In the genomic region with DNA sequence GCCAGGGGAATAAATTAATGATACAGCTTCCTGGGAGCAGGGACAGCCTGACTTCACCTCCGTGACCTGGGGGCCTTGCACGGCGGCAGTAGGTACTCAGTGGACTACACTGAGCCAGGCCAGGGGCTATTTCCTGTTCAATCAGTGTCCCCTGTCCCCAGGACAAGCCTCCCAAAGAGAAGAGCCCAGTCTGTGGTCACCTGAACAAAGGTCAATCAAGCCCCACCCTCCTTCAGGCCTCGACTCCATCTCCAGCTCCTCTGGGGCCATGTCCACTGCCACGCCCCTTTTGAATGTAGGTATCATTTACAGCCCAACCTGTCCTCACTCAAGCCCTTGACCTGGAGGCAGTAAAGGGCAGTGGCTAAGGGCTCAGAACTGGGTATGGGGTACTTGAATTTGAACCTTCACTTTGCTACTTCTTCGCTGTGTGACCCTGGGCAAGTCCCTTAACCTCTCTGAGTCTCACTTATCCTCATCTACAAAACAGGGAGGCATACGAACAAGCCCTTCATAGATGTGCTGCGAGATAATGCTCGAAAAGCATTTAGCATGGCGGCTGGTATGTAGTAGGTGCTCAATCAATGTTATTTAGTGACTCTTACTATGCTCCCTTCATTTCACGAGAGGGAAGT, we compare ENCODE assay signal across 14 cellular contexts. TPM values are rescaled to one million over a fixed set of nuclear protein-coding genes. Genes with fewer than 3 reads are reported as not detected.
DNase-seq lines count a peak whose midpoint lies in the region; ATAC-seq and TF ChIP-seq lines count a peak whose summit lies in the region.
"Had no signal": no experiment of that assay in that cellular context is flagged by ENCODE, and none has a peak within 500 bp of the region (broad histone marks: within the 10 kb centered on the region; RNA-seq: fewer than 3 reads in every experiment).

No MANE protein-coding gene starts in this region.

- 92 to 94% methylated on average over 10 to 11 of the region's 11 CpGs for WGBS in body of pancreas, 2 donors

- H3K4me3 ChIP-seq in mucosa of descending colon = no peak overlapping the region
- peak overlapping the region; percentile 13 to 54 for H3K4me3 ChIP-seq in stomach smooth muscle (ENCODE audit: low read length in 2 of 2)
- no peak overlapping the region for H3K4me3 ChIP-seq in HAP-1
- H3K4me3 ChIP-seq in lower lobe of right lung = no peak overlapping the region
- no peak overlapping the region for H3K4me3 ChIP-seq in body of pancreas

- H3K36me3 ChIP-seq in mucosa of descending colon (ENCODE audit: low read depth) (no peaks in the 10 kb centered on the region), stomach smooth muscle (ENCODE audit: control insufficient read depth in 2 of 2, insufficient read depth in 2 of 2, low read length in 2 of 2) (peaks cover 47% of the 10 kb centered on the region in 2 donors), HAP-1 (replicated peaks) (no peaks in the 10 kb centered on the region), lower lobe of right lung (no peaks in the 10 kb centered on the region), body of pancreas (replicated peaks in 1 of 2; ENCODE audit: insufficient read depth in 1 of 2, low read depth in 2 of 2) (no peaks in the 10 kb centered on the region)

- H3K4me1 ChIP-seq in mucosa of descending colon (ENCODE audit: low read depth) (no peaks in the 10 kb centered on the region), stomach smooth muscle (ENCODE audit: control insufficient read depth, insufficient read depth, low read length) (peaks cover 97% of the 10 kb centered on the region), HAP-1 (no peaks in the 10 kb centered on the region), lower lobe of right lung (peaks cover 5% of the 10 kb centered on the region), body of pancreas (peaks cover 11% of the 10 kb centered on the region)

- no peak for TF ChIP-seq POLR2A in body of pancreas (IDR thresholded peaks at IDR 0.05)

- TF ChIP-seq CTCF in mucosa of descending colon (IDR thresholded peaks at IDR 0.05) = no peak
- TF ChIP-seq CTCF in lower lobe of right lung (IDR thresholded peaks at IDR 0.05) = no peak
- TF ChIP-seq CTCF in body of pancreas (IDR thresholded peaks at IDR 0.05) = no peak

- in situ Hi-C loops in HAP-1 (cut with MboI; ENCODE audit: low sequenced_read_pairs) = no loop called here

- intact Hi-C loops in cardiac septum (cut with DNase I) = no loop called here
- intact Hi-C loops in left cardiac atrium (cut with DNase I) = loop anchor here in 1 of 2 donors (10.0 kb wide), 1 partner anchor 53 kb away; no protein-coding TSS in a partner anchor
- intact Hi-C loops in mucosa of descending colon (cut with DNase I, micrococcal nuclease) = no loop called here
- intact Hi-C loops in lower lobe of right lung (cut with DNase I) = no loop called here
- intact Hi-C loops in body of pancreas (cut with DNase I) = no loop called here

- DNase-seq in cardiac septum (ENCODE audit: low spot score) (peak; percentile 67), left cardiac atrium (no peak), mucosa of descending colon (no peak), HAP-1 (ENCODE audit: low spot score in 2 of 2) (no peak), lower lobe of right lung (no peak), RPMI8226 (no peak), body of pancreas (no peak)
- DNase-seq: 8988T, DMS79 treated with DMSO at 0.1 percent for 48 hours, H9, KG1, NCI-H1694 treated with DMSO at 0.1 percent for 48 hours had no signal

- no peaks in the 10 kb centered on the region for H3K27me3 ChIP-seq in stomach smooth muscle (ENCODE audit: control insufficient read depth in 1 of 2, insufficient read depth in 2 of 2, low read length in 2 of 2)
- H3K27me3 ChIP-seq in HAP-1 (ENCODE audit: low read depth) = no peaks in the 10 kb centered on the region
- H3K27me3 ChIP-seq in lower lobe of right lung (ENCODE audit: low read depth) = no peaks in the 10 kb centered on the region
- no peaks in the 10 kb centered on the region for H3K27me3 ChIP-seq in body of pancreas

- H3K9ac ChIP-seq in stomach smooth muscle (ENCODE audit: low read length in 2 of 2) = peak overlapping the region; percentile 39 to 66

- no peak for ATAC-seq in left cardiac atrium
- peak; percentile 10 for ATAC-seq in mucosa of descending colon
- ATAC-seq in lower lobe of right lung = no peak
- ATAC-seq in body of pancreas = no peak
- ATAC-seq: Panc1 had no signal

- peak overlapping the region; percentile 92 for H3K27ac ChIP-seq in stomach smooth muscle (ENCODE audit: low read length)
- no peak overlapping the region for H3K27ac ChIP-seq in lower lobe of right lung
- H3K27ac ChIP-seq in body of pancreas = no peak overlapping the region

- H3K9me3 ChIP-seq in mucosa of descending colon = no peaks in the 10 kb centered on the region
- no peaks in the 10 kb centered on the region for H3K9me3 ChIP-seq in stomach smooth muscle (ENCODE audit: control insufficient read depth in 2 of 2, low read length in 2 of 2)
- H3K9me3 ChIP-seq in HAP-1 = no peaks in the 10 kb centered on the region
- no peaks in the 10 kb centered on the region for H3K9me3 ChIP-seq in lower lobe of right lung
- H3K9me3 ChIP-seq in body of pancreas = no peaks in the 10 kb centered on the region

RNA-seq across cellular contexts. Expression of gene MYH11, which starts 29.0 kb away (rescaled TPM):
- total RNA-seq in cardiac septum (62.2 TPM), left cardiac atrium (10 to 100 TPM; 64.7 to 75.8 TPM), mucosa of descending colon (1,000 to 10,000 TPM in 1 of 3 donors, 100 to 1,000 TPM in 1, 10 to 100 TPM in 1; 98.2 to 5,005 (median 282) TPM), lower lobe of right lung (102 TPM), body of pancreas (10 to 100 TPM; 14.2 to 19.7 TPM)

Comparison
In these comparisons a context has a peak if more than half of its experiments do, and no peak if none do; other contexts are left out.
1. H3K4me3 ChIP-seq: peak in stomach smooth muscle (2 of 2); none in mucosa of descending colon (single experiment), HAP-1 (single experiment), lower lobe of right lung (single experiment) and body of pancreas (0 of 2).